In genomic region chr2:225602205-225602604, GRCh38 we compare ENCODE assay signal across 7 cellular contexts.
"Had no signal": no experiment of that assay in that cellular context is flagged by ENCODE, and none has a peak within 500 bp of the region (broad histone marks: within the 10 kb centered on the region; RNA-seq: fewer than 3 reads in every experiment).

No MANE protein-coding gene starts in this region.

- H3K4me3 ChIP-seq: GM23248 had no signal

- H2AFZ ChIP-seq: GM23248 had no signal

- DNase-seq: GM23248, GOT3, H9, HCEC 1CT had no signal

- H3K27ac ChIP-seq: GM23248 had no signal

- H3K9ac ChIP-seq: GM23248 had no signal

- FAIRE-seq: H54, HepG2, HTR-8/SVneo had no signal
